1 cellular context compared by ENCODE assay signal in the genomic region with DNA sequence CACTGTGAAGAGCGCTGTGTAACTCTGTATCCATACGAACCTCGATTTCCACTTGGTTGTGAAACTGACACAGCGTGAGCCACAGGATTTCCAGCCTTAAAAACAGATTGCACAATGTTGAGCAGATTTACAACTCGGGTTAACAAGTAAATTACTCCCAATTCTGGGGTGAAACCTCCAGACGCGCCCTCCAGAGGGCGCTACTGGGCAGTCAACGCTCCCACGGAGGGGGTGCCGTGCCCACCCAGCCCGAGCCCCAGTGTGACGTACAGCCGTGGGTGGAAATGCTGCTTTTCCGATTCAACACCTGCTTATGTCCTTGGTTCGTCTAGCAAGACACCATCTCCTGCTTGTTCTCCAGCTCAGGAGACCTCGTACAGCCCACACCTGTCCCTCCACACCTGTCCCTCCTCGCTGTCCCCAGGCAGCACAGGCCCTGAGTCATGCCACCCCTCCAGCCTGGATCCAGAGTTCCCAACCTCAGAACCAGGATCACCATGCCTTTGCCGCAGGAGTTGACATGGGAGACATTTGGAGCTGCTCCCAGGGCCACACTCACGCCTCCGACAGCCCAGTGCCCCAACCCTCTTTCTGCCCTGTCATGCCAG.
TF ChIP-seq lines count a peak whose summit lies in the region.

No MANE protein-coding gene starts in this region.

TF ChIP-seq in K562, 482 proteins besides CTCF, POLR2A, EP300 and RAD21 (continued from another document and continues in another):
- TF ChIP-seq, protein P1, sequence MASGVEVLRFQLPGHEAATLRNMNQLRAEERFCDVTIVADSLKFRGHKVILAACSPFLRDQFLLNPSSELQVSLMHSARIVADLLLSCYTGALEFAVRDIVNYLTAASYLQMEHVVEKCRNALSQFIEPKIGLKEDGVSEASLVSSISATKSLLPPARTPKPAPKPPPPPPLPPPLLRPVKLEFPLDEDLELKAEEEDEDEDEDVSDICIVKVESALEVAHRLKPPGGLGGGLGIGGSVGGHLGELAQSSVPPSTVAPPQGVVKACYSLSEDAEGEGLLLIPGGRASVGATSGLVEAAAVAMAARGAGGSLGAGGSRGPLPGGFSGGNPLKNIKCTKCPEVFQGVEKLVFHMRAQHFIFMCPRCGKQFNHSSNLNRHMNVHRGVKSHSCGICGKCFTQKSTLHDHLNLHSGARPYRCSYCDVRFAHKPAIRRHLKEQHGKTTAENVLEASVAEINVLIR (CRISPR knock-in tag; IDR thresholded peaks at IDR 0.05): no peak
- no peak for TF ChIP-seq PRMT5 (CRISPR knock-in tag; IDR thresholded peaks at IDR 0.05)
- TF ChIP-seq ZNF644 (tag; IDR thresholded peaks at IDR 0.05; ENCODE audit: low read depth): no peak
- no peak for TF ChIP-seq POLR2B (IDR thresholded peaks at IDR 0.05; ENCODE audit: low read depth, partially characterized antibody)
- TF ChIP-seq ZNF232 (CRISPR knock-in tag; IDR thresholded peaks at IDR 0.05): no peak
- TF ChIP-seq TAF7 (tag; IDR thresholded peaks at IDR 0.05): no peak
- TF ChIP-seq MTA3 (IDR thresholded peaks at IDR 0.05; ENCODE audit: borderline replicate concordance): peak; percentile 36; the same call in 1 of the 2 replicates
- TF ChIP-seq XRCC4 (IDR thresholded peaks at IDR 0.05; ENCODE audit: extremely low read depth, insufficient read depth, insufficient read length): no peak
- TF ChIP-seq GATAD2B (IDR thresholded peaks at IDR 0.05; ENCODE audit: borderline replicate concordance): no peak
- TF ChIP-seq CEBPG (CRISPR knock-in tag; IDR thresholded peaks at IDR 0.05): peak; percentile 74
- peak; percentile 85 to 89 for TF ChIP-seq CEBPG (tag; conservative IDR thresholded peaks at IDR 0.05 in 1 of 2, IDR thresholded peaks at IDR 0.05 in 1 of 2)
- TF ChIP-seq ZBTB7A (IDR thresholded peaks at IDR 0.05; ENCODE audit: borderline replicate concordance, control insufficient read depth, low read depth, low read length): peak; percentile 91
- TF ChIP-seq ARID2 (IDR thresholded peaks at IDR 0.05): peak; percentile 76; the same call in 1 of the 2 replicates
- TF ChIP-seq RFX7 (CRISPR knock-in tag; IDR thresholded peaks at IDR 0.05): no peak
- no peak for TF ChIP-seq RBM25 (IDR thresholded peaks at IDR 0.05; ENCODE audit: low read depth, low read length, severe bottlenecking)
- no peak for TF ChIP-seq SAFB (IDR thresholded peaks at IDR 0.05; ENCODE audit: borderline replicate concordance, low read depth, low read length)
- TF ChIP-seq, protein P2, sequence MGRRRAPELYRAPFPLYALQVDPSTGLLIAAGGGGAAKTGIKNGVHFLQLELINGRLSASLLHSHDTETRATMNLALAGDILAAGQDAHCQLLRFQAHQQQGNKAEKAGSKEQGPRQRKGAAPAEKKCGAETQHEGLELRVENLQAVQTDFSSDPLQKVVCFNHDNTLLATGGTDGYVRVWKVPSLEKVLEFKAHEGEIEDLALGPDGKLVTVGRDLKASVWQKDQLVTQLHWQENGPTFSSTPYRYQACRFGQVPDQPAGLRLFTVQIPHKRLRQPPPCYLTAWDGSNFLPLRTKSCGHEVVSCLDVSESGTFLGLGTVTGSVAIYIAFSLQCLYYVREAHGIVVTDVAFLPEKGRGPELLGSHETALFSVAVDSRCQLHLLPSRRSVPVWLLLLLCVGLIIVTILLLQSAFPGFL (CRISPR knock-in tag; IDR thresholded peaks at IDR 0.05): no peak
- TF ChIP-seq, protein P3, sequence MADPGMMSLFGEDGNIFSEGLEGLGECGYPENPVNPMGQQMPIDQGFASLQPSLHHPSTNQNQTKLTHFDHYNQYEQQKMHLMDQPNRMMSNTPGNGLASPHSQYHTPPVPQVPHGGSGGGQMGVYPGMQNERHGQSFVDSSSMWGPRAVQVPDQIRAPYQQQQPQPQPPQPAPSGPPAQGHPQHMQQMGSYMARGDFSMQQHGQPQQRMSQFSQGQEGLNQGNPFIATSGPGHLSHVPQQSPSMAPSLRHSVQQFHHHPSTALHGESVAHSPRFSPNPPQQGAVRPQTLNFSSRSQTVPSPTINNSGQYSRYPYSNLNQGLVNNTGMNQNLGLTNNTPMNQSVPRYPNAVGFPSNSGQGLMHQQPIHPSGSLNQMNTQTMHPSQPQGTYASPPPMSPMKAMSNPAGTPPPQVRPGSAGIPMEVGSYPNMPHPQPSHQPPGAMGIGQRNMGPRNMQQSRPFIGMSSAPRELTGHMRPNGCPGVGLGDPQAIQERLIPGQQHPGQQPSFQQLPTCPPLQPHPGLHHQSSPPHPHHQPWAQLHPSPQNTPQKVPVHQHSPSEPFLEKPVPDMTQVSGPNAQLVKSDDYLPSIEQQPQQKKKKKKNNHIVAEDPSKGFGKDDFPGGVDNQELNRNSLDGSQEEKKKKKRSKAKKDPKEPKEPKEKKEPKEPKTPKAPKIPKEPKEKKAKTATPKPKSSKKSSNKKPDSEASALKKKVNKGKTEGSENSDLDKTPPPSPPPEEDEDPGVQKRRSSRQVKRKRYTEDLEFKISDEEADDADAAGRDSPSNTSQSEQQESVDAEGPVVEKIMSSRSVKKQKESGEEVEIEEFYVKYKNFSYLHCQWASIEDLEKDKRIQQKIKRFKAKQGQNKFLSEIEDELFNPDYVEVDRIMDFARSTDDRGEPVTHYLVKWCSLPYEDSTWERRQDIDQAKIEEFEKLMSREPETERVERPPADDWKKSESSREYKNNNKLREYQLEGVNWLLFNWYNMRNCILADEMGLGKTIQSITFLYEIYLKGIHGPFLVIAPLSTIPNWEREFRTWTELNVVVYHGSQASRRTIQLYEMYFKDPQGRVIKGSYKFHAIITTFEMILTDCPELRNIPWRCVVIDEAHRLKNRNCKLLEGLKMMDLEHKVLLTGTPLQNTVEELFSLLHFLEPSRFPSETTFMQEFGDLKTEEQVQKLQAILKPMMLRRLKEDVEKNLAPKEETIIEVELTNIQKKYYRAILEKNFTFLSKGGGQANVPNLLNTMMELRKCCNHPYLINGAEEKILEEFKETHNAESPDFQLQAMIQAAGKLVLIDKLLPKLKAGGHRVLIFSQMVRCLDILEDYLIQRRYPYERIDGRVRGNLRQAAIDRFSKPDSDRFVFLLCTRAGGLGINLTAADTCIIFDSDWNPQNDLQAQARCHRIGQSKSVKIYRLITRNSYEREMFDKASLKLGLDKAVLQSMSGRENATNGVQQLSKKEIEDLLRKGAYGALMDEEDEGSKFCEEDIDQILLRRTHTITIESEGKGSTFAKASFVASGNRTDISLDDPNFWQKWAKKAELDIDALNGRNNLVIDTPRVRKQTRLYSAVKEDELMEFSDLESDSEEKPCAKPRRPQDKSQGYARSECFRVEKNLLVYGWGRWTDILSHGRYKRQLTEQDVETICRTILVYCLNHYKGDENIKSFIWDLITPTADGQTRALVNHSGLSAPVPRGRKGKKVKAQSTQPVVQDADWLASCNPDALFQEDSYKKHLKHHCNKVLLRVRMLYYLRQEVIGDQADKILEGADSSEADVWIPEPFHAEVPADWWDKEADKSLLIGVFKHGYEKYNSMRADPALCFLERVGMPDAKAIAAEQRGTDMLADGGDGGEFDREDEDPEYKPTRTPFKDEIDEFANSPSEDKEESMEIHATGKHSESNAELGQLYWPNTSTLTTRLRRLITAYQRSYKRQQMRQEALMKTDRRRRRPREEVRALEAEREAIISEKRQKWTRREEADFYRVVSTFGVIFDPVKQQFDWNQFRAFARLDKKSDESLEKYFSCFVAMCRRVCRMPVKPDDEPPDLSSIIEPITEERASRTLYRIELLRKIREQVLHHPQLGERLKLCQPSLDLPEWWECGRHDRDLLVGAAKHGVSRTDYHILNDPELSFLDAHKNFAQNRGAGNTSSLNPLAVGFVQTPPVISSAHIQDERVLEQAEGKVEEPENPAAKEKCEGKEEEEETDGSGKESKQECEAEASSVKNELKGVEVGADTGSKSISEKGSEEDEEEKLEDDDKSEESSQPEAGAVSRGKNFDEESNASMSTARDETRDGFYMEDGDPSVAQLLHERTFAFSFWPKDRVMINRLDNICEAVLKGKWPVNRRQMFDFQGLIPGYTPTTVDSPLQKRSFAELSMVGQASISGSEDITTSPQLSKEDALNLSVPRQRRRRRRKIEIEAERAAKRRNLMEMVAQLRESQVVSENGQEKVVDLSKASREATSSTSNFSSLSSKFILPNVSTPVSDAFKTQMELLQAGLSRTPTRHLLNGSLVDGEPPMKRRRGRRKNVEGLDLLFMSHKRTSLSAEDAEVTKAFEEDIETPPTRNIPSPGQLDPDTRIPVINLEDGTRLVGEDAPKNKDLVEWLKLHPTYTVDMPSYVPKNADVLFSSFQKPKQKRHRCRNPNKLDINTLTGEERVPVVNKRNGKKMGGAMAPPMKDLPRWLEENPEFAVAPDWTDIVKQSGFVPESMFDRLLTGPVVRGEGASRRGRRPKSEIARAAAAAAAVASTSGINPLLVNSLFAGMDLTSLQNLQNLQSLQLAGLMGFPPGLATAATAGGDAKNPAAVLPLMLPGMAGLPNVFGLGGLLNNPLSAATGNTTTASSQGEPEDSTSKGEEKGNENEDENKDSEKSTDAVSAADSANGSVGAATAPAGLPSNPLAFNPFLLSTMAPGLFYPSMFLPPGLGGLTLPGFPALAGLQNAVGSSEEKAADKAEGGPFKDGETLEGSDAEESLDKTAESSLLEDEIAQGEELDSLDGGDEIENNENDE (IDR thresholded peaks at IDR 0.05; ENCODE audit: low read depth, low read length): no peak
- TF ChIP-seq CREBBP (IDR thresholded peaks at IDR 0.05; ENCODE audit: low read depth, low read length): no peak
- TF ChIP-seq, protein P4, sequence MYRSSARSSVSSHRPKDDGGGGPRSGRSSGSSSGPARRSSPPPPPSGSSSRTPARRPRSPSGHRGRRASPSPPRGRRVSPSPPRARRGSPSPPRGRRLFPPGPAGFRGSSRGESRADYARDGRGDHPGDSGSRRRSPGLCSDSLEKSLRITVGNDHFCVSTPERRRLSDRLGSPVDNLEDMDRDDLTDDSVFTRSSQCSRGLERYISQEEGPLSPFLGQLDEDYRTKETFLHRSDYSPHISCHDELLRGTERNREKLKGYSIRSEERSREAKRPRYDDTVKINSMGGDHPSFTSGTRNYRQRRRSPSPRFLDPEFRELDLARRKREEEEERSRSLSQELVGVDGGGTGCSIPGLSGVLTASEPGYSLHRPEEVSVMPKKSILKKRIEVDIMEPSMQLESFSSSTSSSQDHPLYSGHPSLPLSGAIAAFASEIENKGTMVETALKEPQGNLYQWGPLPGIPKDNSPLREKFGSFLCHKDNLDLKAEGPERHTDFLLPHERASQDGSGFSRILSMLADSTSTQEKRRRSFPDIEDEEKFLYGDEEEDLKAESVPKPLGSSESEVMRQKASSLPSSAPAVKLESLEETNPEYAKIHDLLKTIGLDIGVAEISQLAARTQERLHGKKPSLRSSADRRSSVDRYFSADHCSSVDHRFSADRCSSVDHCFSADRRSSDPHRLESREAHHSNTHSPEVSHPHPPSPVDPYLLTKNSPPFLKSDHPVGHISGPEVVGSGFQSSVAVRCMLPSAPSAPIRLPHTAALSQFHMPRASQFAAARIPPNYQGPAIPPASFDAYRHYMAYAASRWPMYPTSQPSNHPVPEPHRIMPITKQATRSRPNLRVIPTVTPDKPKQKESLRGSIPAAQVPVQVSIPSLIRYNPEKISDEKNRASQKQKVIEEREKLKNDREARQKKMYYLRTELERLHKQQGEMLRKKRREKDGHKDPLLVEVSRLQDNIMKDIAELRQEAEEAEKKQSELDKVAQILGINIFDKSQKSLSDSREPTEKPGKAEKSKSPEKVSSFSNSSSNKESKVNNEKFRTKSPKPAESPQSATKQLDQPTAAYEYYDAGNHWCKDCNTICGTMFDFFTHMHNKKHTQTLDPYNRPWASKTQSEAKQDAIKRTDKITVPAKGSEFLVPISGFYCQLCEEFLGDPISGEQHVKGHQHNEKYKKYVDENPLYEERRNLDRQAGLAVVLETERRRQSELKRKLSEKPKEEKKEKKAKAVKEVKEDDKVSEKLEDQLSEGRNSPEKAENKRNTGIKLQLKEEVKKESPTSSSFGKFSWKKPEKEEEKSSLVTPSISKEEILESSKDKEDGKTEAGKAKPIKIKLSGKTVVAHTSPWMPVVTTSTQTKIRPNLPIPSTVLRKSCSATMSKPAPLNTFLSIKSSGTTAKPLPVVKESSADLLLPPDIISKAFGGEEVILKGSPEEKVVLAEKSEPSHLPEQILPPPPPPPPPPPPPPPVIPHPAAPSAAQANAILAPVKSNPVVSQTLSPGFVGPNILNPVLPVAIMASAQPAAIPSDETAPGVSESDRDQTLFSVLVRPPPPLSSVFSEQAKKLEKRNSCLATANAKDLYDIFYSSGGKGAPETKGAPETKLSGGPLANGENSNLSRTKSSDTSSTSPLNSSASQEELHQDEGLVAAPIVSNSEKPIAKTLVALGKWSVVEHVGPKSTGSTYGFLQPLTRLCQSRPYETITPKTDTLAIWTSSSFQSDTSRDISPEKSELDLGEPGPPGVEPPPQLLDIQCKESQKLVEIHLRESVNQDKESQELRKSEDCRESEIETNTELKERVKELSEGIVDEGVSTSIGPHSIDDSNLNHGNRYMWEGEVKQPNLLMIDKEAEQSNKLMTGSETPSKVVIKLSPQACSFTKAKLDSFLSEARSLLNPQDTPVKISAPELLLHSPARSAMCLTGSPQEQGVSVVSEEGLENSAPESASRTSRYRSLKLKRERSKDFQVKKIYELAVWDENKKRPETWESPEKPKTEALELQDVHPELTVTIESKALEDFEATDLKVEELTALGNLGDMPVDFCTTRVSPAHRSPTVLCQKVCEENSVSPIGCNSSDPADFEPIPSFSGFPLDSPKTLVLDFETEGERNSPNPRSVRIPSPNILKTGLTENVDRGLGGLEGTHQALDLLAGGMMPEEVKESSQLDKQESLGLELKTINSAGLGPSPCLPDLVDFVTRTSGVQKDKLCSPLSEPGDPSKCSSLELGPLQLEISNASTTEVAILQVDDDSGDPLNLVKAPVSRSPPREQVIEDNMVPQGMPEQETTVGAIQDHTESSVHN (IDR thresholded peaks at IDR 0.05; ENCODE audit: borderline replicate concordance in 1 of 2, low read depth in 1 of 2): no peak
- no peak for TF ChIP-seq BACH1 (tag; IDR thresholded peaks at IDR 0.05)
- TF ChIP-seq HDGF (IDR thresholded peaks at IDR 0.05): 0 out of 2 replicates have a peak, but pooled peaks have one; percentile 14
- TF ChIP-seq, protein P5, sequence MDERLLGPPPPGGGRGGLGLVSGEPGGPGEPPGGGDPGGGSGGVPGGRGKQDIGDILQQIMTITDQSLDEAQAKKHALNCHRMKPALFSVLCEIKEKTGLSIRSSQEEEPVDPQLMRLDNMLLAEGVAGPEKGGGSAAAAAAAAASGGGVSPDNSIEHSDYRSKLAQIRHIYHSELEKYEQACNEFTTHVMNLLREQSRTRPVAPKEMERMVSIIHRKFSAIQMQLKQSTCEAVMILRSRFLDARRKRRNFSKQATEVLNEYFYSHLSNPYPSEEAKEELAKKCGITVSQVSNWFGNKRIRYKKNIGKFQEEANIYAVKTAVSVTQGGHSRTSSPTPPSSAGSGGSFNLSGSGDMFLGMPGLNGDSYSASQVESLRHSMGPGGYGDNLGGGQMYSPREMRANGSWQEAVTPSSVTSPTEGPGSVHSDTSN (CRISPR knock-in tag; IDR thresholded peaks at IDR 0.05; ENCODE audit: low read depth): no peak
- TF ChIP-seq, protein P5 (tag; conservative IDR thresholded peaks at IDR 0.05; ENCODE audit: low read depth): peak; percentile 48; the same call in 1 of the 2 replicates
